ENCODE assay signal across 18 cellular contexts in genomic region chr12:14962797-14963196, GRCh38. TPM values are rescaled to one million over a fixed set of nuclear protein-coding genes. Genes with fewer than 3 reads are reported as not detected.
DNase-seq lines count a peak whose midpoint lies in the region; ATAC-seq and TF ChIP-seq lines count a peak whose summit lies in the region.
"Had no signal": no experiment of that assay in that cellular context is flagged by ENCODE, and none has a peak within 500 bp of the region (broad histone marks: within the 10 kb centered on the region; RNA-seq: fewer than 3 reads in every experiment).

No MANE protein-coding gene starts in this region.

- H3K4me3 ChIP-seq in heart left ventricle, result peak overlapping the region in 4 of 12 donors; percentile 69 to 77 (median 72)
- no peak overlapping the region for H3K4me3 ChIP-seq in RWPE2 (ENCODE audit: severe bottlenecking)
- H3K4me3 ChIP-seq in effector memory CD4-positive, alpha-beta T cell (ENCODE audit: insufficient read depth, low read depth, low read length, poor library complexity, severe bottlenecking), result no peak overlapping the region
- H3K4me3 ChIP-seq in tibial nerve, result no peak overlapping the region
- H3K4me3 ChIP-seq: cardiac muscle cell, prostate gland had no signal

- H3K9me3 ChIP-seq in heart left ventricle (no peaks in the 10 kb centered on the region), RWPE2 (ENCODE audit: severe bottlenecking) (no peaks in the 10 kb centered on the region), tibial nerve (no peaks in the 10 kb centered on the region)
- no peaks in the 10 kb centered on the region for H3K9me3 ChIP-seq in effector memory CD4-positive, alpha-beta T cell (ENCODE audit: control insufficient read depth, low read length)
- H3K9me3 ChIP-seq: BE2C, prostate gland had no signal

- DNase-seq in heart left ventricle, result no peak
- no peak for DNase-seq in left ventricle myocardium superior
- DNase-seq in RWPE2 (ENCODE audit: low spot score), result no peak
- no peak for DNase-seq in effector memory CD4-positive, alpha-beta T cell
- no peak for DNase-seq in tibial nerve (ENCODE audit: low spot score in 2 of 2)
- no peak for DNase-seq in stimulated activated CD4-positive, alpha-beta T cell treated with anti-CD3 and anti-CD28 coated beads, Interleukin-4, amount 100 ng/mL, for 24 hours
- no peak for DNase-seq in activated CD4-positive, CD25-positive, alpha-beta regulatory T cell treated with anti-CD3 and anti-CD28 coated beads, Interleukin-2, amount 50 U/mL, for 72 hours
- DNase-seq: activated effector memory CD4-positive, alpha-beta T cell treated with Interleukin-2 at 50 U/mL for 16 hours; BE2C; KG1; midbrain; NCI-H2171; stimulated activated CD4-positive, alpha-beta T cell treated with anti-CD3 and anti-CD28 coated beads, Interleukin-1b, Interleukin-23, amount 100 ng/mL, for 48 hours; stimulated activated naive CD4-positive, alpha-beta T cell treated with Interleukin-2 at 50 U/mL for 16 hours had no signal

- peaks cover 0 to 61% (median 19%) of the 10 kb centered on the region in 12 donors for H3K4me1 ChIP-seq in heart left ventricle
- H3K4me1 ChIP-seq in RWPE2 (ENCODE audit: insufficient read depth, poor library complexity, severe bottlenecking), result peaks cover 10% of the 10 kb centered on the region
- H3K4me1 ChIP-seq in effector memory CD4-positive, alpha-beta T cell (ENCODE audit: control insufficient read depth, insufficient read depth, low read length, poor library complexity, severe bottlenecking), result peaks cover 30% of the 10 kb centered on the region
- H3K4me1 ChIP-seq in tibial nerve, result peaks cover 0 to 12% (median 4%) of the 10 kb centered on the region in 4 donors

- TF ChIP-seq POLR2A in heart left ventricle (IDR thresholded peaks at IDR 0.05), result no peak
- no peak for TF ChIP-seq POLR2A in tibial nerve (IDR thresholded peaks at IDR 0.05)

- H3K27me3 ChIP-seq in heart left ventricle, result no peaks in the 10 kb centered on the region
- no peaks in the 10 kb centered on the region for H3K27me3 ChIP-seq in RWPE2 (ENCODE audit: insufficient read depth, poor library complexity, severe bottlenecking)
- no peaks in the 10 kb centered on the region for H3K27me3 ChIP-seq in effector memory CD4-positive, alpha-beta T cell (replicated peaks; ENCODE audit: control insufficient read depth, insufficient read depth, low read length, poor library complexity, severe bottlenecking)
- H3K27me3 ChIP-seq in tibial nerve, result no peaks in the 10 kb centered on the region
- H3K27me3 ChIP-seq: BE2C, cardiac muscle cell had no signal

- intact Hi-C loops in heart left ventricle (cut with DNase I) (loop anchor here in 3 of 10 donors (5.0 kb wide), 2 partner anchors 55 to 75 kb away; partner anchors contain the start of gene MGP (in 2 of the 3)), left ventricle myocardium superior (cut with micrococcal nuclease) (no loop called here)

- H3K36me3 ChIP-seq in heart left ventricle (no peaks in the 10 kb centered on the region), RWPE2 (ENCODE audit: low read depth) (no peaks in the 10 kb centered on the region), tibial nerve (no peaks in the 10 kb centered on the region)
- H3K36me3 ChIP-seq in effector memory CD4-positive, alpha-beta T cell (ENCODE audit: control insufficient read depth, insufficient read depth, low read length), result no peaks in the 10 kb centered on the region
- H3K36me3 ChIP-seq: BE2C, cardiac muscle cell, prostate gland had no signal

- TF ChIP-seq CTCF in heart left ventricle (IDR thresholded peaks at IDR 0.05) (no peak), RWPE2 (IDR thresholded peaks at IDR 0.05; ENCODE audit: poor library complexity, severe bottlenecking) (no peak), tibial nerve (IDR thresholded peaks at IDR 0.05) (no peak)

- WGBS in heart left ventricle, 4 donors, result 95 to 97% (median 96%) methylated on average over 3 of the region's 3 CpGs
- WGBS in tibial nerve, 2 donors, result 95 to 96% methylated on average over 3 of the region's 3 CpGs

- no peak for ATAC-seq in heart left ventricle
- no peak for ATAC-seq in left ventricle myocardium superior
- no peak for ATAC-seq in RWPE2 (ENCODE audit: low read depth)
- no peak for ATAC-seq in GM19455 (IDR thresholded peaks at IDR 0.05; ENCODE audit: unreplicated experiment)

- H3K27ac ChIP-seq in heart left ventricle, result peak overlapping the region in 11 of 12 donors; percentile 33 to 92 (median 88)
- peak overlapping the region; percentile 94 for H3K27ac ChIP-seq in RWPE2 (ENCODE audit: poor library complexity, severe bottlenecking)
- H3K27ac ChIP-seq in effector memory CD4-positive, alpha-beta T cell (ENCODE audit: insufficient read depth, low read length, poor library complexity, severe bottlenecking), result peak overlapping the region; percentile 90
- H3K27ac ChIP-seq in tibial nerve, result peak overlapping the region in 3 of 4 donors; percentile 49 to 80 (median 76)
- H3K27ac ChIP-seq: cardiac muscle cell had no signal

- TF ChIP-seq EP300 in tibial nerve (IDR thresholded peaks at IDR 0.05), result no peak

RNA-seq across cellular contexts. Expression of gene ARHGDIB, which starts 1.4 kb away (rescaled TPM):
- total RNA-seq in heart left ventricle (100 to 1,000 TPM in 2 of 9 donors, 10 to 100 TPM in 7; 30.5 to 256 (median 53.6) TPM), left ventricle myocardium superior (56.0 TPM), tibial nerve (100 to 1,000 TPM in 2 of 4 donors, 10 to 100 TPM in 2; 63.8 to 112 (median 89.4) TPM)
- 10 to 100 TPM; 65.8 to 81.5 TPM for polyA plus RNA-seq in heart left ventricle

RNA-seq across cellular contexts. Expression of gene PDE6H, which starts 10.0 kb away (rescaled TPM):
- total RNA-seq in heart left ventricle (not detected), left ventricle myocardium superior (not detected), tibial nerve (not detected)
- polyA plus RNA-seq in heart left ventricle, result not detected
- total RNA-seq: cardiac muscle cell, prostate gland had no signal
- polyA plus RNA-seq: cardiac muscle cell, esophagus had no signal

RNA-seq across cellular contexts. Expression of gene ERP27, which starts 24.5 kb away (rescaled TPM):
- total RNA-seq in heart left ventricle (under 1 TPM in 7 of 9 donors, not detected in 2; 0.14 to 0.93 (median 0.24) TPM), left ventricle myocardium superior (0.25 TPM), tibial nerve (not detected)
- under 1 TPM; 0.12 to 0.15 TPM for polyA plus RNA-seq in heart left ventricle
- total RNA-seq: cardiac muscle cell had no signal
- polyA plus RNA-seq: cardiac muscle cell had no signal
